Comparison of ENCODE assay signal across 19 cellular contexts in the genomic region with DNA sequence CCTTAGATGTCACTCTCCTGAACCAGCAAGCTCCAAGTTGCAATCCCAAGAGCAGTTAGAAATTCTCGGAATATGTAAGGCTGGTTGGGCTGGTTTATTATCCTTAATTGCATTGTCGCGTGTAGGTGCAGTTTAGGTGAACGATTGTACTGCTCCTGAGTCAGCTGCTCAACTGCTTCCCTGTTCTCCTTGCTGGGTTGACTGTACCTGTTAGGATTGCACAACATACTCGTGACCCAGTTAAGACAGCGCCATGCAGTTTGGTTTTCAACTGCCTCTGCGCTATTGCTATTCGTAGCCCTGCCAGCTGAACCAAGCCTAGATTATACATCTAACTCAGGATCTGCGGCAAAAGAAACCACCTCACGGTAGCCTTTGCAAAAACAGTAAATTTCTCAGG. TPM values are rescaled to one million over a fixed set of nuclear protein-coding genes. Genes with fewer than 3 reads are reported as not detected.
DNase-seq lines count a peak whose midpoint lies in the region; ATAC-seq and TF ChIP-seq lines count a peak whose summit lies in the region.
"Had no signal": no experiment of that assay in that cellular context is flagged by ENCODE, and none has a peak within 500 bp of the region (broad histone marks: within the 10 kb centered on the region; RNA-seq: fewer than 3 reads in every experiment).

No MANE protein-coding gene starts in this region.

- H3K4me1 ChIP-seq in Caco-2 (peaks cover 28% of the 10 kb centered on the region), PC-3 (ENCODE audit: insufficient read depth, low read length) (peaks cover 4% of the 10 kb centered on the region), esophagus squamous epithelium (peaks cover 13 to 94% (median 33%) of the 10 kb centered on the region in 3 donors)

- H3K27me3 Mint-ChIP-seq in Caco-2 (ENCODE audit: insufficient read depth, unreplicated experiment) = no peaks in the 10 kb centered on the region
- no peaks in the 10 kb centered on the region for H3K27me3 Mint-ChIP-seq in activated CD4-positive, alpha-beta T cell treated with anti-CD3 and anti-CD28 coated beads for 36 hours

- no peaks in the 10 kb centered on the region for H3K9me3 Mint-ChIP-seq in Caco-2 (ENCODE audit: unreplicated experiment)
- no peaks in the 10 kb centered on the region for H3K9me3 Mint-ChIP-seq in activated CD4-positive, alpha-beta T cell treated with anti-CD3 and anti-CD28 coated beads for 36 hours (ENCODE audit: low read depth)
- H3K9me3 Mint-ChIP-seq: activated naive CD4-positive, alpha-beta T cell treated with anti-CD3 and anti-CD28 coated beads, Interleukin-2, amount 50 U/mL, for 72 hours; CD8-positive, alpha-beta memory T cell; GM23338 had no signal

- POLR2A ChIA-PET in Caco-2 (lab: Charles Lee) (interaction anchor here (1.1 kb wide), 1 partner anchor 41 kb away, joined by 4 read pairs; a partner anchor contains a TSS), PC-3 (lab: Charles Lee; ENCODE audit: unreplicated experiment) (no interaction called here)
- POLR2A ChIA-PET in activated CD4-positive, alpha-beta T cell treated with anti-CD3 and anti-CD28 coated beads for 36 hours (lab: Charles Lee) = no interaction called here

- no peak overlapping the region for H2AFZ ChIP-seq in PC-3 (ENCODE audit: low read length)
- H2AFZ ChIP-seq: GM23338 had no signal

- no peak overlapping the region for H3K4me2 ChIP-seq in PC-3 (ENCODE audit: low read length)
- H3K4me2 ChIP-seq: GM23338 had no signal

- peak; percentile 71 to 82 for DNase-seq in Caco-2
- peak; percentile 26 for DNase-seq in PC-3
- no peak for DNase-seq in esophagus squamous epithelium (lab: John Stamatoyannopoulos, UW)
- DNase-seq in occipital lobe (lab: John Stamatoyannopoulos, UW) = peak; percentile 9
- DNase-seq in activated CD4-positive, alpha-beta T cell treated with anti-CD3 and anti-CD28 coated beads for 36 hours = no peak
- DNase-seq in C1 segment of cervical spinal cord (lab: John Stamatoyannopoulos, UW) = no peak
- DNase-seq in DMS53 (lab: John Stamatoyannopoulos, UW) = no peak
- DNase-seq: activated CD4-positive, alpha-beta T cell treated with anti-CD3 and anti-CD28 coated beads for 4 hours; brain microvascular endothelial cell; CD8-positive, alpha-beta memory T cell; mesendoderm; MM.1S; NCI-H2081; Right ventricle myocardium superior had no signal

- H3K9ac ChIP-seq in PC-3 (ENCODE audit: low read length) = no peak overlapping the region

- no peaks in the 10 kb centered on the region for H3K36me3 ChIP-seq in Caco-2 (ENCODE audit: control insufficient read depth, insufficient read depth, low read length)
- no peaks in the 10 kb centered on the region for H3K36me3 ChIP-seq in PC-3 (ENCODE audit: low read depth, low read length)
- H3K36me3 ChIP-seq in esophagus squamous epithelium = no peaks in the 10 kb centered on the region
- H3K36me3 ChIP-seq: brain microvascular endothelial cell, vagina had no signal

- CTCF ChIA-PET in Caco-2 (lab: Charles Lee) (interaction anchor here (1.0 kb wide), 1 partner anchor 40 kb away, joined by 4 read pairs; no protein-coding TSS in a partner anchor), PC-3 (lab: Charles Lee) (no interaction called here)
- CTCF ChIA-PET in activated CD4-positive, alpha-beta T cell treated with anti-CD3 and anti-CD28 coated beads for 36 hours (lab: Charles Lee) = interaction anchor here (0.7 kb wide), 1 partner anchor 90 kb away, joined by 3 read pairs; no protein-coding TSS in a partner anchor

- H3K9me2 ChIP-seq in PC-3 (replicated peaks; ENCODE audit: low read length) = no peaks in the 10 kb centered on the region

- H3F3A ChIP-seq in PC-3 (ENCODE audit: low read length, unreplicated experiment) = no peaks in the 10 kb centered on the region

- BruUV-seq in Caco-2 (replicated peaks; lab: Mats Ljungman, UMichigan) (no TSS peak), PC-3 (replicated peaks; lab: Mats Ljungman, UMichigan) (no TSS peak)

- no peak overlapping the region for H3K4me3 ChIP-seq in Caco-2 (ENCODE audit: low read depth, low read length)
- H3K4me3 ChIP-seq in PC-3 (ENCODE audit: low read length) = no peak overlapping the region
- no peak overlapping the region for H3K4me3 ChIP-seq in esophagus squamous epithelium
- H3K4me3 ChIP-seq: GM23338, vagina had no signal

- H4K20me1 ChIP-seq in PC-3 (ENCODE audit: low read length) = no peaks in the 10 kb centered on the region

- intact Hi-C loops in Caco-2 (cut with micrococcal nuclease; ENCODE audit: unreplicated experiment) (loop anchor here (2.0 kb wide), 1 partner anchor 53 kb away; a partner anchor contains a TSS), PC-3 (cut with micrococcal nuclease) (no loop called here), esophagus squamous epithelium (cut with DNase I) (no loop called here)
- intact Hi-C loops in activated CD4-positive, alpha-beta T cell treated with anti-CD3 and anti-CD28 coated beads for 36 hours (cut with DNase I, micrococcal nuclease) = no loop called here

- H3K9me3 ChIP-seq in Caco-2 = no peaks in the 10 kb centered on the region
- H3K9me3 ChIP-seq in PC-3 (ENCODE audit: low read length) = no peaks in the 10 kb centered on the region
- no peaks in the 10 kb centered on the region for H3K9me3 ChIP-seq in esophagus squamous epithelium
- H3K9me3 ChIP-seq: vagina had no signal

- peaks cover 2% of the 10 kb centered on the region for H3K36me3 Mint-ChIP-seq in Caco-2 (ENCODE audit: insufficient read depth, unreplicated experiment)
- no peaks in the 10 kb centered on the region for H3K36me3 Mint-ChIP-seq in activated CD4-positive, alpha-beta T cell treated with anti-CD3 and anti-CD28 coated beads for 36 hours (ENCODE audit: low read depth)
- H3K36me3 Mint-ChIP-seq: activated naive CD4-positive, alpha-beta T cell treated with anti-CD3 and anti-CD28 coated beads, Interleukin-2, amount 50 U/mL, for 72 hours; CD8-positive, alpha-beta memory T cell had no signal

- H3K27me3 ChIP-seq in Caco-2 (replicated peaks; ENCODE audit: control insufficient read depth, insufficient read depth, low read length) (no peaks in the 10 kb centered on the region), PC-3 (ENCODE audit: low read length) (no peaks in the 10 kb centered on the region), esophagus squamous epithelium (no peaks in the 10 kb centered on the region)
- H3K27me3 ChIP-seq: brain microvascular endothelial cell, vagina had no signal

- no peaks in the 10 kb centered on the region for H3K79me2 ChIP-seq in PC-3 (ENCODE audit: low read length)

- TF ChIP-seq CTCF in Caco-2 (IDR thresholded peaks at IDR 0.05; ENCODE audit: insufficient read depth in 1 of 2, low read depth in 1 of 2, low read length in 1 of 2, severe bottlenecking in 1 of 2, unreplicated experiment in 1 of 2) (no peak), PC-3 (conservative IDR thresholded peaks at IDR 0.05; ENCODE audit: low read depth, low read length) (no peak), esophagus squamous epithelium (IDR thresholded peaks at IDR 0.05) (no peak)

- no peak for TF ChIP-seq POLR2A in esophagus squamous epithelium (IDR thresholded peaks at IDR 0.05)

- H3K4me1 Mint-ChIP-seq in Caco-2 (ENCODE audit: low read depth, unreplicated experiment) = peaks cover 38% of the 10 kb centered on the region
- H3K4me1 Mint-ChIP-seq in activated CD4-positive, alpha-beta T cell treated with anti-CD3 and anti-CD28 coated beads for 36 hours = peaks cover 9% of the 10 kb centered on the region

- H3K27ac Mint-ChIP-seq in Caco-2 (ENCODE audit: unreplicated experiment) = peak overlapping the region; percentile 63
- no peak overlapping the region for H3K27ac Mint-ChIP-seq in activated CD4-positive, alpha-beta T cell treated with anti-CD3 and anti-CD28 coated beads for 36 hours
- H3K27ac Mint-ChIP-seq: activated naive CD4-positive, alpha-beta T cell treated with anti-CD3 and anti-CD28 coated beads, Interleukin-2, amount 50 U/mL, for 72 hours; CD8-positive, alpha-beta memory T cell; GM23338 had no signal

- 14 to 41% methylated on average over 7 of the region's 10 CpGs for WGBS in esophagus squamous epithelium, 2 donors

- H3K4me3 Mint-ChIP-seq in Caco-2 (ENCODE audit: unreplicated experiment) = peak overlapping the region; percentile 65
- H3K4me3 Mint-ChIP-seq in activated CD4-positive, alpha-beta T cell treated with anti-CD3 and anti-CD28 coated beads for 36 hours = no peak overlapping the region
- H3K4me3 Mint-ChIP-seq: CD8-positive, alpha-beta memory T cell; GM23338 had no signal

- H3K27ac ChIP-seq in PC-3 (ENCODE audit: low read length) (no peak overlapping the region), esophagus squamous epithelium (peak overlapping the region; percentile 79 to 85 (median 82))
- H3K27ac ChIP-seq: brain microvascular endothelial cell, vagina had no signal

- ATAC-seq in PC-3 = no peak
- ATAC-seq in activated CD4-positive, alpha-beta T cell treated with anti-CD3 and anti-CD28 coated beads for 36 hours = no peak
- ATAC-seq in HG02763 (IDR thresholded peaks at IDR 0.05; ENCODE audit: unreplicated experiment) = no peak
- ATAC-seq: activated naive CD4-positive, alpha-beta T cell treated with anti-CD3 and anti-CD28 coated beads, Interleukin-2, amount 50 U/mL, for 72 hours had no signal

RNA-seq across cellular contexts. Expression of a gene that starts 41.0 kb away (rescaled TPM):
- 4.3 and 6.5 TPM in 2 replicates for total RNA-seq in Caco-2 (2022)
- 1.8 TPM in 1 of 2 replicates, not detected in the other for total RNA-seq in PC-3 (2014; rRNA removed)
- total RNA-seq in esophagus squamous epithelium = 10 to 100 TPM in 1 of 4 donors, 1 to 10 TPM in 3; 4.5 to 14.4 (median 5.9) TPM
- total RNA-seq in occipital lobe = 0.31 TPM
- total RNA-seq in activated CD4-positive, alpha-beta T cell treated with anti-CD3 and anti-CD28 coated beads for 36 hours = not detected
- total RNA-seq: activated naive CD4-positive, alpha-beta T cell treated with anti-CD3 and anti-CD28 coated beads, Interleukin-2, amount 50 U/mL, for 72 hours; HT1080; Right ventricle myocardium superior had no signal

RNA-seq across cellular contexts. Expression of a gene that starts 52.6 kb away (rescaled TPM):
- total RNA-seq in Caco-2 (2022) (68.2 and 69.8 TPM in 2 replicates), PC-3 (2014; rRNA removed) (21.9 and 22.5 TPM in 2 replicates), esophagus squamous epithelium (100 to 1,000 TPM in 1 of 4 donors, 10 to 100 TPM in 3; 53.8 to 162 (median 69.2) TPM), occipital lobe (98.3 TPM)
- total RNA-seq in activated CD4-positive, alpha-beta T cell treated with anti-CD3 and anti-CD28 coated beads for 36 hours = 10 to 100 TPM; 27.3 to 28.1 TPM

Comparison
In these comparisons a context has a peak if more than half of its experiments do, and no peak if none do; other contexts are left out.
1. DNase-seq: peak in Caco-2 (2 of 2), PC-3 (single experiment) and occipital lobe (single experiment); none in esophagus squamous epithelium (single experiment), activated CD4-positive, alpha-beta T cell treated with anti-CD3 and anti-CD28 coated beads for 36 hours (single experiment), C1 segment of cervical spinal cord (0 of 14) and DMS53 (single experiment).